In genomic region chr19:13100871-13101589, GRCh38 we compare ENCODE assay signal across 9 cellular contexts. TPM values are rescaled to one million over a fixed set of nuclear protein-coding genes. Genes with fewer than 3 reads are reported as not detected.
A peak's percentile ranks its signal among the peaks of the same experiment; 100 is the strongest.
DNase-seq lines count a peak whose midpoint lies in the region; ATAC-seq, FAIRE-seq and TF ChIP-seq lines count a peak whose summit lies in the region.
"Had no signal": no experiment of that assay in that cellular context is flagged by ENCODE, and none has a peak within 500 bp of the region (broad histone marks: within the 10 kb centered on the region; RNA-seq: fewer than 3 reads in every experiment).

No MANE protein-coding gene starts in this region.

- no peak overlapping the region for H3K4ac ChIP-seq in H1 (replicated peaks; ENCODE audit: insufficient read length, low read depth, low read length)

- H3K9me2 ChIP-seq in OCI-LY7 (ENCODE audit: insufficient read depth, low read length), result no peaks in the 10 kb centered on the region

- H3K4me1 ChIP-seq in OCI-LY7 (ENCODE audit: insufficient read depth, low read length, poor library complexity, severe bottlenecking) (peaks cover 81% of the 10 kb centered on the region), H1 (replicated peaks in 1 of 4; ENCODE audit: control insufficient read depth in 3 of 4, insufficient read depth in 4 of 4, low read length in 3 of 4) (peaks cover 0 to 28% (median 10%) of the 10 kb centered on the region in 4 experiments; a peak in 5 of 7 replicates)

- H4K5ac ChIP-seq in H1 (ENCODE audit: insufficient read length, low read depth, low read length), result no peak overlapping the region

- TF ChIP-seq CTCF in GM10266 (IDR thresholded peaks at IDR 0.05; ENCODE audit: control insufficient read depth, insufficient read depth, low read depth, missing control alignments), result peak; percentile 41
- TF ChIP-seq CTCF in OCI-LY7 (conservative IDR thresholded peaks at IDR 0.05; ENCODE audit: low read length), result peak; percentile 86
- peak; percentile 62 to 72 (median 65) for TF ChIP-seq CTCF in H1 (IDR thresholded peaks at IDR 0.05; ENCODE audit: control extremely low read depth in 1 of 3, insufficient read depth in 1 of 3, low read depth in 1 of 3, low read length in 3 of 3)
- peak; percentile 55 for TF ChIP-seq CTCF in retinal pigment epithelial cell (conservative IDR thresholded peaks at IDR 0.05; ENCODE audit: low read depth, low read length)

- no peak for DNase-seq in GM10266 (ENCODE audit: extremely low spot score)
- peak; percentile 37 for DNase-seq in OCI-LY7 (ENCODE audit: low spot score)
- DNase-seq in H1 (ENCODE audit: low read depth in 1 of 2, low spot score in 2 of 2), result no peak
- no peak for DNase-seq in retinal pigment epithelial cell (ENCODE audit: low read depth)
- no peak for DNase-seq in cerebellar nuclear complex (lab: John Stamatoyannopoulos, UW)
- no peak for DNase-seq in H54 (ENCODE audit: insufficient read length, low spot score)

- no peak overlapping the region for H3K9ac ChIP-seq in H1 (replicated peaks in 1 of 4; ENCODE audit: extremely low read depth in 1 of 4, low read depth in 3 of 4, low read length in 3 of 4)

- H3K27ac ChIP-seq in OCI-LY7 (ENCODE audit: low read depth, low read length, poor library complexity, severe bottlenecking) (peak overlapping the region; percentile 96), H1 (ENCODE audit: low read depth, low read length) (no peak overlapping the region)

- no peak overlapping the region for H3K23ac ChIP-seq in H1 (ENCODE audit: insufficient read length)

- no peak overlapping the region for H3K56ac ChIP-seq in H1 (replicated peaks; ENCODE audit: insufficient read length, low read depth, low read length)

- peaks cover 6% of the 10 kb centered on the region; the same call in 1 of the 2 replicates for H3K23me2 ChIP-seq in H1 (ENCODE audit: low read depth, low read length)

- no peak overlapping the region for H2AK5ac ChIP-seq in H1 (ENCODE audit: low read depth, low read length)

- H3K79me2 ChIP-seq in OCI-LY7 (ENCODE audit: insufficient read depth, low read depth, low read length) (peaks cover 17% of the 10 kb centered on the region), H1 (ENCODE audit: control insufficient read depth in 1 of 2, insufficient read depth in 2 of 2, low read length in 2 of 2) (no peaks in the 10 kb centered on the region)

- no peak overlapping the region for H2BK15ac ChIP-seq in H1 (ENCODE audit: low read length)

- no peak overlapping the region for H3K18ac ChIP-seq in H1 (ENCODE audit: extremely low read depth, low read length)

- H4K20me1 ChIP-seq in OCI-LY7 (ENCODE audit: insufficient read depth, low read length) (no peaks in the 10 kb centered on the region), H1 (replicated peaks in 1 of 2; ENCODE audit: control insufficient read depth in 1 of 2, insufficient read depth in 2 of 2, low read length in 2 of 2) (peaks cover 2 to 16% of the 10 kb centered on the region in 2 experiments)

- CTCF ChIA-PET in OCI-LY7 (lab: Charles Lee; ENCODE audit: unreplicated experiment) (interaction anchor here (0.6 kb wide), 2 partner anchors 10 to 51 kb away, joined by 3 to 11 read pairs; no protein-coding TSS in a partner anchor), H1 (lab: Charles Lee; ENCODE audit: partially characterized antibody) (interaction anchor here (0.5 to 2.9 kb wide), 25 partner anchors 10 to 364 kb away, joined by 3 to 16 read pairs (median 4); no protein-coding TSS in a partner anchor)

- no TSS peak for BruUV-seq in OCI-LY7 (replicated peaks; lab: Mats Ljungman, UMichigan)

- peak; percentile 42 to 57 for TF ChIP-seq RAD21 in H1 (IDR thresholded peaks at IDR 0.05 in 1 of 2, conservative IDR thresholded peaks at IDR 0.05 in 1 of 2; ENCODE audit: low read depth in 2 of 2, low read length in 2 of 2)

- ATAC-seq in HG02884 (IDR thresholded peaks at IDR 0.05; ENCODE audit: unreplicated experiment) (no peak), GM21825 (IDR thresholded peaks at IDR 0.05; ENCODE audit: unreplicated experiment) (no peak)

- H3K79me1 ChIP-seq in H1 (ENCODE audit: low read depth, low read length), result no peaks in the 10 kb centered on the region

- peaks cover 24% of the 10 kb centered on the region for H3K36me3 ChIP-seq in OCI-LY7 (ENCODE audit: insufficient read depth, low read length)
- H3K36me3 ChIP-seq in H1 (ENCODE audit: control insufficient read depth in 2 of 4, insufficient read depth in 4 of 4, low read length in 3 of 4), result no peaks in the 10 kb centered on the region

- H4K91ac ChIP-seq in H1 (replicated peaks; ENCODE audit: insufficient read length, low read length), result no peak overlapping the region

- no peak overlapping the region for H2BK12ac ChIP-seq in H1 (ENCODE audit: low read depth, low read length)

- TF ChIP-seq POLR2A in H1 (IDR thresholded peaks at IDR 0.05; ENCODE audit: control extremely low read depth in 1 of 2, low read depth in 2 of 2, low read length in 2 of 2) (no peak), H54 (IDR thresholded peaks at IDR 0.05; ENCODE audit: low read depth, low read length) (no peak)

- H3K4me3 ChIP-seq in OCI-LY7 (ENCODE audit: low read depth, low read length, poor library complexity, severe bottlenecking) (peak overlapping the region; percentile 83), H1 (ENCODE audit: extremely low read depth in 1 of 4, insufficient read depth in 2 of 4, low read depth in 3 of 4, low read length in 4 of 4) (no peak overlapping the region), retinal pigment epithelial cell (ENCODE audit: low read length) (no peak overlapping the region)

- peak overlapping the region; percentile 85 for H3K4me2 ChIP-seq in OCI-LY7 (ENCODE audit: low read length)
- no peak overlapping the region; a peak in 1 of 4 replicates for H3K4me2 ChIP-seq in H1 (ENCODE audit: insufficient read depth in 1 of 2, low read depth in 2 of 2, low read length in 2 of 2)

- WGBS in H1 (ENCODE audit: extremely low coverage in 1 of 2, insufficient coverage in 1 of 2, insufficient read length in 1 of 2, insufficient replicate concordance in 2 of 2, low coverage in 1 of 2, low lambda C conversion rate in 2 of 2, missing lambda C conversion rate in 1 of 2), 2 experiments, result 64% methylated on average over 11 of the region's 18 CpGs; no CpG with 5 or more reads in 1 of the 2 experiments

- no peak overlapping the region for H2AFZ ChIP-seq in OCI-LY7 (ENCODE audit: low read length)
- H2AFZ ChIP-seq in H1 (ENCODE audit: low read length), result no peak overlapping the region

- POLR2A ChIA-PET in OCI-LY7 (lab: Charles Lee), result interaction anchor here (0.6 to 0.7 kb wide), 2 partner anchors 352 to 1282 kb away, joined by 4 to 5 read pairs; no protein-coding TSS in a partner anchor
- POLR2A ChIA-PET in H1 (lab: Charles Lee; ENCODE audit: partially characterized antibody), result interaction anchor here (0.8 to 11.6 kb wide), 7 partner anchors 12 to 116 kb away, joined by 3 to 141 read pairs (median 8); partner anchors contain the start of genes IER2, NACC1, STX10 and TRMT1

- H3K27me3 ChIP-seq in H1 (replicated peaks in 1 of 4; ENCODE audit: control insufficient read depth in 3 of 4, extremely low read depth in 1 of 4, insufficient read depth in 3 of 4, low read length in 3 of 4), result peaks cover 31 to 65% (median 57%) of the 10 kb centered on the region in 4 experiments

- no peak overlapping the region for H2BK5ac ChIP-seq in H1 (ENCODE audit: low read depth, low read length)

- no peak overlapping the region for H3K14ac ChIP-seq in H1 (ENCODE audit: insufficient read length)

- peak overlapping the region; percentile 6; the same call in 1 of the 2 replicates for H4K8ac ChIP-seq in H1 (ENCODE audit: extremely low read depth, insufficient read depth, low read length)

- H2BK120ac ChIP-seq in H1 (replicated peaks; ENCODE audit: low read depth, low read length), result no peak overlapping the region

- intact Hi-C loops in OCI-LY7 (cut with micrococcal nuclease; ENCODE audit: unreplicated experiment), result no loop called here

- no peak overlapping the region for H2BK20ac ChIP-seq in H1 (ENCODE audit: low read length)

- FAIRE-seq in H1 (lab: Jason Lieb, UNC) (no peak), H54 (lab: Jason Lieb, UNC) (no peak)
- FAIRE-seq: RCC 7860 had no signal

- no peaks in the 10 kb centered on the region for H3K9me3 ChIP-seq in OCI-LY7 (ENCODE audit: low read length)
- H3K9me3 ChIP-seq in H1 (ENCODE audit: insufficient read depth in 2 of 2, low read depth in 1 of 2, low read length in 1 of 2), result no peaks in the 10 kb centered on the region

- TF ChIP-seq EP300 in H1 (IDR thresholded peaks at IDR 0.05; ENCODE audit: borderline replicate concordance in 1 of 2, low read depth in 2 of 2, low read length in 2 of 2), result no peak

RNA-seq across cellular contexts. Expression of gene LYL1, which starts 1.6 kb away (rescaled TPM):
- total RNA-seq in OCI-LY7 (2014; rRNA removed; shearing (Covaris generic)), result 66.8 and 75.5 TPM in 2 replicates
- total RNA-seq in OCI-LY7 (2022), result 70.4 and 72.5 TPM in 2 replicates
- total RNA-seq in H1 (2021; fragmentation: NEBNext Ultra II Directional; extraction: Animal tissue kit (Norgen Biotek cat#: 25700)), result 0.58 and 0.65 TPM in 2 replicates
- polyA plus RNA-seq in H1 (2011; rRNA removed), result 0.76 and 1.0 TPM in 2 replicates
- 0.62 TPM for polyA plus RNA-seq in H1 (2011; cell fraction: cytosol; rRNA removed)
- polyA plus RNA-seq in H1 (2011; cell fraction: nucleus; rRNA removed), result 0.78 TPM
- polyA plus RNA-seq in H1 (2012, experiment 1 of 2), result 0.23 to 0.67 TPM (median 0.39 TPM) in 4 replicates
- 0.26 TPM for polyA plus RNA-seq in H1 (2012, experiment 2 of 2)
- polyA plus RNA-seq in H1 (2013, experiment 1 of 2), result 0.65 TPM
- 0.52 TPM for polyA plus RNA-seq in H1 (2013, experiment 2 of 2)
- polyA minus RNA-seq in H1 (2011; rRNA and poly(A)+ RNA removed), result 0.10 TPM in 1 of 2 replicates, not detected in the other
- polyA minus RNA-seq in H1 (2011; cell fraction: cytosol; rRNA and poly(A)+ RNA removed), result 1.2 TPM
- polyA minus RNA-seq in H1 (2011; cell fraction: nucleus; rRNA and poly(A)+ RNA removed), result 0.40 TPM

RNA-seq across cellular contexts. Expression of gene TRMT1, which starts 15.5 kb away (rescaled TPM):
- 39.2 and 56.8 TPM in 2 replicates for total RNA-seq in OCI-LY7 (2014; rRNA removed; shearing (Covaris generic))
- total RNA-seq in OCI-LY7 (2022), result 38.2 and 50.4 TPM in 2 replicates
- total RNA-seq in H1 (2021; fragmentation: NEBNext Ultra II Directional; extraction: Animal tissue kit (Norgen Biotek cat#: 25700)), result 96.6 and 99.3 TPM in 2 replicates
- polyA plus RNA-seq in H1 (2011; rRNA removed), result 77.4 and 118 TPM in 2 replicates
- polyA plus RNA-seq in H1 (2011; cell fraction: cytosol; rRNA removed), result 94.9 TPM
- 298 TPM for polyA plus RNA-seq in H1 (2011; cell fraction: nucleus; rRNA removed)
- polyA plus RNA-seq in H1 (2012, experiment 1 of 2), result 66.0 to 95.2 TPM (median 84.7 TPM) in 4 replicates
- 75.5 TPM for polyA plus RNA-seq in H1 (2012, experiment 2 of 2)
- polyA plus RNA-seq in H1 (2013, experiment 1 of 2), result 69.1 TPM
- 65.4 TPM for polyA plus RNA-seq in H1 (2013, experiment 2 of 2)
- 38.6 and 46.1 TPM in 2 replicates for polyA minus RNA-seq in H1 (2011; rRNA and poly(A)+ RNA removed)
- polyA minus RNA-seq in H1 (2011; cell fraction: cytosol; rRNA and poly(A)+ RNA removed), result 52.8 TPM
- polyA minus RNA-seq in H1 (2011; cell fraction: nucleus; rRNA and poly(A)+ RNA removed), result 64.4 TPM

RNA-seq across cellular contexts. Expression of gene NACC1, which starts 17.0 kb away (rescaled TPM):
- total RNA-seq in OCI-LY7 (2014; rRNA removed; shearing (Covaris generic)), result 46.5 and 56.3 TPM in 2 replicates
- total RNA-seq in OCI-LY7 (2022), result 40.4 and 52.9 TPM in 2 replicates
- total RNA-seq in H1 (2021; fragmentation: NEBNext Ultra II Directional; extraction: Animal tissue kit (Norgen Biotek cat#: 25700)), result 226 and 234 TPM in 2 replicates
- polyA plus RNA-seq in H1 (2011; rRNA removed), result 301 and 541 TPM in 2 replicates
- polyA plus RNA-seq in H1 (2011; cell fraction: cytosol; rRNA removed), result 204 TPM
- 367 TPM for polyA plus RNA-seq in H1 (2011; cell fraction: nucleus; rRNA removed)
- polyA plus RNA-seq in H1 (2012, experiment 1 of 2), result 72.2 to 138 TPM (median 120 TPM) in 4 replicates
- polyA plus RNA-seq in H1 (2012, experiment 2 of 2), result 144 TPM
- 169 TPM for polyA plus RNA-seq in H1 (2013, experiment 1 of 2)
- polyA plus RNA-seq in H1 (2013, experiment 2 of 2), result 186 TPM
- 150 and 197 TPM in 2 replicates for polyA minus RNA-seq in H1 (2011; rRNA and poly(A)+ RNA removed)
- polyA minus RNA-seq in H1 (2011; cell fraction: cytosol; rRNA and poly(A)+ RNA removed), result 187 TPM
- 126 TPM for polyA minus RNA-seq in H1 (2011; cell fraction: nucleus; rRNA and poly(A)+ RNA removed)

RNA-seq across cellular contexts. Expression of gene STX10, which starts 49.1 kb away (rescaled TPM):
- total RNA-seq in OCI-LY7 (2014; rRNA removed; shearing (Covaris generic)), result 67.8 and 91.7 TPM in 2 replicates
- total RNA-seq in OCI-LY7 (2022), result 41.6 and 45.4 TPM in 2 replicates
- 50.8 and 53.0 TPM in 2 replicates for total RNA-seq in H1 (2021; fragmentation: NEBNext Ultra II Directional; extraction: Animal tissue kit (Norgen Biotek cat#: 25700))
- 80.1 and 86.8 TPM in 2 replicates for polyA plus RNA-seq in H1 (2011; rRNA removed)
- 88.9 TPM for polyA plus RNA-seq in H1 (2011; cell fraction: cytosol; rRNA removed)
- polyA plus RNA-seq in H1 (2011; cell fraction: nucleus; rRNA removed), result 146 TPM
- polyA plus RNA-seq in H1 (2012, experiment 1 of 2), result 58.8 to 94.1 TPM (median 80.2 TPM) in 4 replicates
- polyA plus RNA-seq in H1 (2012, experiment 2 of 2), result 81.1 TPM
- 48.9 TPM for polyA plus RNA-seq in H1 (2013, experiment 1 of 2)
- 49.5 TPM for polyA plus RNA-seq in H1 (2013, experiment 2 of 2)
- polyA minus RNA-seq in H1 (2011; rRNA and poly(A)+ RNA removed), result 44.8 and 47.0 TPM in 2 replicates
- 40.2 TPM for polyA minus RNA-seq in H1 (2011; cell fraction: cytosol; rRNA and poly(A)+ RNA removed)
- 36.6 TPM for polyA minus RNA-seq in H1 (2011; cell fraction: nucleus; rRNA and poly(A)+ RNA removed)

RNA-seq across cellular contexts. Expression of gene IER2, which starts 49.2 kb away (rescaled TPM):
- total RNA-seq in OCI-LY7 (2014; rRNA removed; shearing (Covaris generic)), result 61.6 and 64.3 TPM in 2 replicates
- 79.5 and 89.0 TPM in 2 replicates for total RNA-seq in OCI-LY7 (2022)
- 137 and 138 TPM in 2 replicates for total RNA-seq in H1 (2021; fragmentation: NEBNext Ultra II Directional; extraction: Animal tissue kit (Norgen Biotek cat#: 25700))
- polyA plus RNA-seq in H1 (2011; rRNA removed), result 84.5 and 151 TPM in 2 replicates
- 66.0 TPM for polyA plus RNA-seq in H1 (2011; cell fraction: cytosol; rRNA removed)
- 110 TPM for polyA plus RNA-seq in H1 (2011; cell fraction: nucleus; rRNA removed)
- polyA plus RNA-seq in H1 (2012, experiment 1 of 2), result 106 to 120 TPM (median 111 TPM) in 4 replicates
- 92.0 TPM for polyA plus RNA-seq in H1 (2012, experiment 2 of 2)
- 105 TPM for polyA plus RNA-seq in H1 (2013, experiment 1 of 2)
- polyA plus RNA-seq in H1 (2013, experiment 2 of 2), result 105 TPM
- polyA minus RNA-seq in H1 (2011; rRNA and poly(A)+ RNA removed), result 6.0 and 9.9 TPM in 2 replicates
- 33.4 TPM for polyA minus RNA-seq in H1 (2011; cell fraction: cytosol; rRNA and poly(A)+ RNA removed)
- polyA minus RNA-seq in H1 (2011; cell fraction: nucleus; rRNA and poly(A)+ RNA removed), result 81.9 TPM

Comparison
In these comparisons a context has a peak if more than half of its experiments do, and no peak if none do; other contexts are left out.
1. RNA of gene LYL1, which starts 1.6 kb away (total RNA-seq): 66.8 to 75.5 TPM in OCI-LY7; 0.58 to 0.65 TPM in H1; every median in the first group is over 10 times any median in the second.
2. Peak in every context shown above with its lines, with median percentiles within 50 percentile points of each other: CTCF ChIP-seq.